ENCODE assay signal across 13 cellular contexts in the genomic region with DNA sequence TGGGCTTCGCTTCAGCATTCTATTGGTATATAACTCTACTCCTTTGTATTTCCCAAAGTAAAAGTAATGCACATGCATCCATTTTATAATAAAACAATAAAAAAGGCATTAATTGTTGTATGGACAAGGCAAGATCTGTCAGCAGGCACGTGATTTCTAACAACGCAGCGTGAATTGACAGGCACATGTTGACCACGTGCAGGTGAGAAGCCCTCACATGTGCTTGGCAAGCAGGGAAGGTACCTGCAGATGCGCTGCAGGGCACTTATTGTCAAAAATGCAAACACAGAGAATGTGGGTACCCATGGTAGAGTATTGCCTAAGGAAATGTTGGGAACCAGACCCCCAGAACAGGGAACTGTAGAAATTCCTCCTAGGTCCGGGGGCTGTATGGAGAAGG.
DNase-seq lines count a peak whose midpoint lies in the region; TF ChIP-seq lines count a peak whose summit lies in the region.
"Had no signal": no experiment of that assay in that cellular context is flagged by ENCODE, and none has a peak within 500 bp of the region (broad histone marks: within the 10 kb centered on the region; RNA-seq: fewer than 3 reads in every experiment).

No MANE protein-coding gene starts in this region.

- H3K27ac Mint-ChIP-seq in activated CD4-positive, alpha-beta T cell treated with anti-CD3 and anti-CD28 coated beads, Interleukin-2, amount 10 ng/mL, durations not matched to agents 24 days and 14 days = no peak overlapping the region
- H3K27ac Mint-ChIP-seq in brain (peak overlapping the region in 3 of 5 experiments; percentile 60 to 79 (median 67)), nephron (peak overlapping the region in 2 of 3 experiments; percentile 76 to 85)
- H3K27ac Mint-ChIP-seq: B cell; CD8-positive, alpha-beta T cell; HFFc6 had no signal

- H3K36me3 Mint-ChIP-seq in activated CD4-positive, alpha-beta T cell treated with anti-CD3 and anti-CD28 coated beads, Interleukin-2, amount 10 ng/mL, durations not matched to agents 24 days and 14 days (ENCODE audit: low read depth) = no peaks in the 10 kb centered on the region
- H3K36me3 Mint-ChIP-seq in brain (no peaks in the 10 kb centered on the region), nephron (ENCODE audit: low read depth) (no peaks in the 10 kb centered on the region)
- H3K36me3 Mint-ChIP-seq: CD8-positive, alpha-beta T cell had no signal

- DNase-seq in activated CD4-positive, alpha-beta T cell treated with anti-CD3 and anti-CD28 coated beads, Interleukin-2, amount 10 ng/mL, durations not matched to agents 24 days and 14 days = peak; percentile 2
- no peak for DNase-seq in activated CD4-positive, alpha-beta T cell treated with anti-CD3 and anti-CD28 coated beads, Interleukin-2, amount 50 U/mL, for 1 hour
- no peak for DNase-seq in SK-N-DZ (ENCODE audit: low spot score)
- no peak for DNase-seq in SIG-M5 (lab: John Stamatoyannopoulos, UW)
- no peak for DNase-seq in activated CD4-positive, alpha-beta T cell treated with anti-CD3 and anti-CD28 coated beads for 4 hours
- DNase-seq: Calu3; CD8-positive, alpha-beta T cell; GOT3; H7; HFFc6 had no signal

- TF ChIP-seq CTCF in brain (conservative IDR thresholded peaks at IDR 0.05) (no peak), nephron (IDR thresholded peaks at IDR 0.05; ENCODE audit: unreplicated experiment in 3 of 3) (no peak)

- intact Hi-C loops in activated CD4-positive, alpha-beta T cell treated with anti-CD3 and anti-CD28 coated beads, Interleukin-2, amount 10 ng/mL, durations not matched to agents 24 days and 14 days (cut with micrococcal nuclease) = no loop called here

- no peaks in the 10 kb centered on the region for H3K4me1 Mint-ChIP-seq in activated CD4-positive, alpha-beta T cell treated with anti-CD3 and anti-CD28 coated beads, Interleukin-2, amount 10 ng/mL, durations not matched to agents 24 days and 14 days
- H3K4me1 Mint-ChIP-seq in brain = peaks cover 37% of the 10 kb centered on the region
- H3K4me1 Mint-ChIP-seq in nephron = peaks cover 22% of the 10 kb centered on the region
- H3K4me1 Mint-ChIP-seq: B cell had no signal

- H3K9me3 Mint-ChIP-seq in activated CD4-positive, alpha-beta T cell treated with anti-CD3 and anti-CD28 coated beads, Interleukin-2, amount 10 ng/mL, durations not matched to agents 24 days and 14 days = no peaks in the 10 kb centered on the region
- H3K9me3 Mint-ChIP-seq in brain = peaks cover 0 to 12% (median 2%) of the 10 kb centered on the region in 5 experiments
- H3K9me3 Mint-ChIP-seq in nephron = no peaks in the 10 kb centered on the region
- H3K9me3 Mint-ChIP-seq: CD8-positive, alpha-beta T cell had no signal

- no peaks in the 10 kb centered on the region for H3K27me3 Mint-ChIP-seq in activated CD4-positive, alpha-beta T cell treated with anti-CD3 and anti-CD28 coated beads, Interleukin-2, amount 10 ng/mL, durations not matched to agents 24 days and 14 days
- peaks cover 11% of the 10 kb centered on the region for H3K27me3 Mint-ChIP-seq in brain
- peaks cover 12% of the 10 kb centered on the region for H3K27me3 Mint-ChIP-seq in nephron (ENCODE audit: low read depth)

- no peak overlapping the region for H3K4me3 Mint-ChIP-seq in activated CD4-positive, alpha-beta T cell treated with anti-CD3 and anti-CD28 coated beads, Interleukin-2, amount 10 ng/mL, durations not matched to agents 24 days and 14 days
- H3K4me3 Mint-ChIP-seq in brain (no peak overlapping the region), nephron (no peak overlapping the region)
- H3K4me3 Mint-ChIP-seq: B cell; CD8-positive, alpha-beta T cell; HFFc6 had no signal
